Comparison of ENCODE assay signal across 16 cellular contexts in genomic region chr12:128205145-128205544, GRCh38.
DNase-seq lines count a peak whose midpoint lies in the region; ATAC-seq, FAIRE-seq and TF ChIP-seq lines count a peak whose summit lies in the region.
"Had no signal": no experiment of that assay in that cellular context is flagged by ENCODE, and none has a peak within 500 bp of the region (broad histone marks: within the 10 kb centered on the region; RNA-seq: fewer than 3 reads in every experiment).

No MANE protein-coding gene starts in this region.

- H2AFZ ChIP-seq in H9 (ENCODE audit: low read length) (no peak overlapping the region), H1 (ENCODE audit: low read length) (no peak overlapping the region)
- H2AFZ ChIP-seq: GM23248 had no signal

- no peaks in the 10 kb centered on the region for H3K23me2 ChIP-seq in H9 (ENCODE audit: insufficient read length, low read depth, low read length, poor library complexity, severe bottlenecking)
- peaks cover 7% of the 10 kb centered on the region for H3K23me2 ChIP-seq in H1 (ENCODE audit: low read depth, low read length)

- peak; percentile 23 for ATAC-seq in upper lobe of right lung
- ATAC-seq in GM19395 (IDR thresholded peaks at IDR 0.05; ENCODE audit: unreplicated experiment), result no peak

- POLR2A ChIA-PET in H1 (lab: Charles Lee; ENCODE audit: partially characterized antibody), result no interaction called here

- no peak overlapping the region for H3K27ac Mint-ChIP-seq in H9
- no peak overlapping the region for H3K27ac Mint-ChIP-seq in T-helper 2 cell treated with Interferon-gamma antibody and Interleukin-4, amounts not matched to agents 5 μg/mL and 100 μg/mL, for 36 hours
- H3K27ac Mint-ChIP-seq: CD4-positive, alpha-beta memory T cell had no signal

- no peaks in the 10 kb centered on the region for H3K4me1 ChIP-seq in H9 (ENCODE audit: insufficient read depth, low read length)
- H3K4me1 ChIP-seq in H1 (replicated peaks in 1 of 4; ENCODE audit: control insufficient read depth in 3 of 4, insufficient read depth in 4 of 4, low read length in 3 of 4), result no peaks in the 10 kb centered on the region
- H3K4me1 ChIP-seq in upper lobe of right lung, result no peaks in the 10 kb centered on the region
- H3K4me1 ChIP-seq: HAP-1 had no signal

- no peak overlapping the region for H2BK15ac ChIP-seq in H9 (ENCODE audit: low read depth, low read length)
- no peak overlapping the region for H2BK15ac ChIP-seq in H1 (ENCODE audit: low read length)

- H3K79me2 ChIP-seq in H9 (ENCODE audit: insufficient read depth, low read length) (no peaks in the 10 kb centered on the region; the same call in 1 of the 2 replicates), H1 (ENCODE audit: control insufficient read depth in 1 of 2, insufficient read depth in 2 of 2, low read length in 2 of 2) (peaks cover 0 to 3% of the 10 kb centered on the region in 2 experiments; a peak in 1 of 4 replicates)

- no peak overlapping the region for H4K91ac ChIP-seq in H9 (ENCODE audit: insufficient read length, low read depth, low read length)
- H4K91ac ChIP-seq in H1 (replicated peaks; ENCODE audit: insufficient read length, low read length), result no peak overlapping the region

- H2AK5ac ChIP-seq in H9 (ENCODE audit: insufficient read length, low read length) (no peak overlapping the region), H1 (ENCODE audit: low read depth, low read length) (no peak overlapping the region)

- H3K18ac ChIP-seq in H9 (ENCODE audit: insufficient read length, low read depth, low read length), result no peak overlapping the region
- H3K18ac ChIP-seq in H1 (ENCODE audit: extremely low read depth, low read length), result no peak overlapping the region

- H3K79me1 ChIP-seq in H9 (ENCODE audit: insufficient read depth, low read depth, low read length, poor library complexity, severe bottlenecking) (no peaks in the 10 kb centered on the region), H1 (ENCODE audit: low read depth, low read length) (no peaks in the 10 kb centered on the region)

- H3K9ac ChIP-seq in H9 (ENCODE audit: extremely low read depth, insufficient read length, low read length), result no peak overlapping the region
- H3K9ac ChIP-seq in H1 (replicated peaks in 1 of 4; ENCODE audit: extremely low read depth in 1 of 4, low read depth in 3 of 4, low read length in 3 of 4), result peak overlapping the region in 1 of 4 experiments; percentile 54; a peak in 1 of 7 replicates
- H3K9ac ChIP-seq: GM23248 had no signal

- H3K4me1 Mint-ChIP-seq in H9, result no peaks in the 10 kb centered on the region
- H3K4me1 Mint-ChIP-seq in T-helper 2 cell treated with Interferon-gamma antibody and Interleukin-4, amounts not matched to agents 5 μg/mL and 100 μg/mL, for 36 hours (ENCODE audit: low read depth), result no peaks in the 10 kb centered on the region
- H3K4me1 Mint-ChIP-seq: CD4-positive, alpha-beta memory T cell had no signal

- peaks cover 2 to 12% (median 3%) of the 10 kb centered on the region in 3 experiments; a peak in 5 of 7 replicates for H3K36me3 Mint-ChIP-seq in H9 (ENCODE audit: insufficient read depth in 1 of 3, low read depth in 3 of 3)
- no peaks in the 10 kb centered on the region for H3K36me3 Mint-ChIP-seq in T-helper 2 cell treated with Interferon-gamma antibody and Interleukin-4, amounts not matched to agents 5 μg/mL and 100 μg/mL, for 36 hours (ENCODE audit: low read depth)
- H3K36me3 Mint-ChIP-seq: CD4-positive, alpha-beta memory T cell had no signal

- H4K5ac ChIP-seq in H9 (ENCODE audit: insufficient read length, low read depth, low read length) (no peak overlapping the region), H1 (ENCODE audit: insufficient read length, low read depth, low read length) (no peak overlapping the region)

- H3K56ac ChIP-seq in H9 (ENCODE audit: insufficient read length, low read depth, low read length) (no peak overlapping the region), H1 (replicated peaks; ENCODE audit: insufficient read length, low read depth, low read length) (no peak overlapping the region)

- H3K27ac ChIP-seq in H9 (ENCODE audit: insufficient read length, low read depth, low read length) (no peak overlapping the region), H1 (ENCODE audit: low read depth, low read length) (no peak overlapping the region), upper lobe of right lung (no peak overlapping the region)
- H3K27ac ChIP-seq: GM23248 had no signal

- H2BK5ac ChIP-seq in H9 (ENCODE audit: insufficient read length, low read length) (no peak overlapping the region), H1 (ENCODE audit: low read depth, low read length) (0 out of 2 replicates have a peak overlapping the region, but pooled peaks have one; percentile 17)

- no peak for TF ChIP-seq RAD21 in H1 (IDR thresholded peaks at IDR 0.05 in 1 of 2, conservative IDR thresholded peaks at IDR 0.05 in 1 of 2; ENCODE audit: low read depth in 2 of 2, low read length in 2 of 2)

- FAIRE-seq in HTR-8/SVneo (lab: Jason Lieb, UNC) (peak; percentile 95), H1 (lab: Jason Lieb, UNC) (peak; percentile 36)
- FAIRE-seq: GM12892 had no signal

- DNase-seq in H9 (no peak), HTR-8/SVneo (ENCODE audit: insufficient read length, low spot score) (no peak), H1 (ENCODE audit: low read depth in 1 of 2, low spot score in 2 of 2) (no peak), upper lobe of right lung (no peak), T-helper 1 cell (no peak)
- no peak for DNase-seq in T-helper 2 cell treated with Interferon-gamma antibody and Interleukin-4, amounts not matched to agents 5 μg/mL and 100 μg/mL, for 36 hours (ENCODE audit: low spot score)
- DNase-seq: C1 segment of cervical spinal cord; Calu3; CD4-positive, alpha-beta memory T cell; COR-L47; DMS53; GF-D8; GM23248 had no signal

- H3K4me3 Mint-ChIP-seq in H9, result no peak overlapping the region
- no peak overlapping the region for H3K4me3 Mint-ChIP-seq in T-helper 2 cell treated with Interferon-gamma antibody and Interleukin-4, amounts not matched to agents 5 μg/mL and 100 μg/mL, for 36 hours
- H3K4me3 Mint-ChIP-seq: CD4-positive, alpha-beta memory T cell had no signal

- H3K36me3 ChIP-seq in H1 (ENCODE audit: control insufficient read depth in 2 of 4, insufficient read depth in 4 of 4, low read length in 3 of 4) (peaks cover 0 to 3% (median 0%) of the 10 kb centered on the region in 4 experiments; a peak in 2 of 8 replicates), upper lobe of right lung (no peaks in the 10 kb centered on the region)
- H3K36me3 ChIP-seq: HAP-1 had no signal

- H3K4me2 ChIP-seq in H9 (ENCODE audit: insufficient read depth, insufficient read length, low read length) (no peak overlapping the region), H1 (ENCODE audit: insufficient read depth in 1 of 2, low read depth in 2 of 2, low read length in 2 of 2) (no peak overlapping the region)

- no peak for TF ChIP-seq EP300 in H1 (IDR thresholded peaks at IDR 0.05; ENCODE audit: borderline replicate concordance in 1 of 2, low read depth in 2 of 2, low read length in 2 of 2)

- H3K27me3 Mint-ChIP-seq in H9 (ENCODE audit: low read depth), result peaks cover 10% of the 10 kb centered on the region
- no peaks in the 10 kb centered on the region for H3K27me3 Mint-ChIP-seq in T-helper 2 cell treated with Interferon-gamma antibody and Interleukin-4, amounts not matched to agents 5 μg/mL and 100 μg/mL, for 36 hours (ENCODE audit: low read depth)
- H3K27me3 Mint-ChIP-seq: CD4-positive, alpha-beta memory T cell had no signal

- H3K4me3 ChIP-seq in H1 (ENCODE audit: extremely low read depth in 1 of 4, insufficient read depth in 2 of 4, low read depth in 3 of 4, low read length in 4 of 4) (no peak overlapping the region), upper lobe of right lung (no peak overlapping the region)
- H3K4me3 ChIP-seq: GM23248, HAP-1 had no signal

- no peak overlapping the region for H2BK120ac ChIP-seq in H9 (ENCODE audit: low read depth, low read length, poor library complexity, severe bottlenecking)
- no peak overlapping the region for H2BK120ac ChIP-seq in H1 (replicated peaks; ENCODE audit: low read depth, low read length)

- H2BK12ac ChIP-seq in H9 (ENCODE audit: insufficient read length, low read depth, low read length) (no peak overlapping the region), H1 (ENCODE audit: low read depth, low read length) (0 out of 2 replicates have a peak overlapping the region, but pooled peaks have one; percentile 72)

- H2BK20ac ChIP-seq in H9 (ENCODE audit: low read depth, low read length, poor library complexity, severe bottlenecking), result no peak overlapping the region
- no peak overlapping the region for H2BK20ac ChIP-seq in H1 (ENCODE audit: low read length)

- H4K20me1 ChIP-seq in H9 (ENCODE audit: control insufficient read depth, insufficient read depth, insufficient read length) (no peaks in the 10 kb centered on the region), H1 (replicated peaks in 1 of 2; ENCODE audit: control insufficient read depth in 1 of 2, insufficient read depth in 2 of 2, low read length in 2 of 2) (peaks cover 0 to 3% of the 10 kb centered on the region in 2 experiments)

- H4K8ac ChIP-seq in H9 (replicated peaks; ENCODE audit: insufficient read length, low read depth, low read length) (peak overlapping the region; percentile 10), H1 (ENCODE audit: extremely low read depth, insufficient read depth, low read length) (no peak overlapping the region)

- no peak overlapping the region for H3T11ph ChIP-seq in H9 (ENCODE audit: low read length)

- H3K9me3 ChIP-seq in H9 (ENCODE audit: control insufficient read depth, low read depth, low read length) (peaks cover 5% of the 10 kb centered on the region), H1 (ENCODE audit: insufficient read depth in 2 of 2, low read depth in 1 of 2, low read length in 1 of 2) (peaks cover 16 to 18% of the 10 kb centered on the region in 2 experiments), upper lobe of right lung (no peaks in the 10 kb centered on the region)
- H3K9me3 ChIP-seq: HAP-1 had no signal

- H3K27me3 ChIP-seq in H9 (ENCODE audit: insufficient read depth, low read length) (no peaks in the 10 kb centered on the region), H1 (replicated peaks in 1 of 4; ENCODE audit: control insufficient read depth in 3 of 4, extremely low read depth in 1 of 4, insufficient read depth in 3 of 4, low read length in 3 of 4) (no peaks in the 10 kb centered on the region), upper lobe of right lung (no peaks in the 10 kb centered on the region)

- CTCF ChIA-PET in H1 (lab: Charles Lee; ENCODE audit: partially characterized antibody), result interaction anchor here (2.7 kb wide), 1 partner anchor 54 kb away, joined by 7 read pairs; no protein-coding TSS in a partner anchor

- peaks cover 13 to 33% of the 10 kb centered on the region in 2 experiments for H3K9me3 Mint-ChIP-seq in H9
- H3K9me3 Mint-ChIP-seq in T-helper 2 cell treated with Interferon-gamma antibody and Interleukin-4, amounts not matched to agents 5 μg/mL and 100 μg/mL, for 36 hours, result peaks cover 16% of the 10 kb centered on the region

- H3K4ac ChIP-seq in H9 (ENCODE audit: low read depth, low read length) (no peak overlapping the region), H1 (replicated peaks; ENCODE audit: insufficient read length, low read depth, low read length) (no peak overlapping the region)

- TF ChIP-seq CTCF in H9 (conservative IDR thresholded peaks at IDR 0.05) (no peak), H1 (IDR thresholded peaks at IDR 0.05; ENCODE audit: control extremely low read depth in 1 of 3, insufficient read depth in 1 of 3, low read depth in 1 of 3, low read length in 3 of 3) (no peak), upper lobe of right lung (IDR thresholded peaks at IDR 0.05) (no peak)

- no CpG with 5 or more reads among the region's 3 CpGs for WGBS in H9 (ENCODE audit: extremely low coverage, insufficient read length, low lambda C conversion rate)
- WGBS in H1 (ENCODE audit: extremely low coverage in 1 of 2, insufficient coverage in 1 of 2, insufficient read length in 1 of 2, insufficient replicate concordance in 2 of 2, low coverage in 1 of 2, low lambda C conversion rate in 2 of 2, missing lambda C conversion rate in 1 of 2), 2 experiments, result 91% methylated on average over 3 of the region's 3 CpGs; no CpG with 5 or more reads in 1 of the 2 experiments

- no peak for TF ChIP-seq POLR2A in H1 (IDR thresholded peaks at IDR 0.05; ENCODE audit: control extremely low read depth in 1 of 2, low read depth in 2 of 2, low read length in 2 of 2)

- intact Hi-C loops in upper lobe of right lung (cut with DNase I), result no loop called here

- H3K14ac ChIP-seq in H9 (ENCODE audit: insufficient read depth, low read length) (no peak overlapping the region), H1 (ENCODE audit: insufficient read length) (no peak overlapping the region)

- H3K23ac ChIP-seq in H9 (ENCODE audit: insufficient read length, low read depth, low read length) (no peak overlapping the region), H1 (ENCODE audit: insufficient read length) (peak overlapping the region; percentile 28)
